ENCODE assay signal across 24 cellular contexts in genomic region chr3:197595470-197596185, GRCh38. TPM values are rescaled to one million over a fixed set of nuclear protein-coding genes. Genes with fewer than 3 reads are reported as not detected.
DNase-seq lines count a peak whose midpoint lies in the region; ATAC-seq and TF ChIP-seq lines count a peak whose summit lies in the region.
"Had no signal": no experiment of that assay in that cellular context is flagged by ENCODE, and none has a peak within 500 bp of the region (broad histone marks: within the 10 kb centered on the region; RNA-seq: fewer than 3 reads in every experiment).

No MANE protein-coding gene starts in this region.

- H4K20me1 ChIP-seq in Karpas-422 (ENCODE audit: insufficient read depth, low read depth, low read length) = no peaks in the 10 kb centered on the region

- intact Hi-C loops in heart left ventricle (cut with DNase I) = loop anchor here in 2 of 10 donors (5.0 to 10.0 kb wide), 2 partner anchors 69 to 72 kb away; no protein-coding TSS in a partner anchor

- H3K36me3 ChIP-seq in BJ (ENCODE audit: control insufficient read depth, insufficient read depth, low read length) = no peaks in the 10 kb centered on the region
- H3K36me3 ChIP-seq in Karpas-422 (ENCODE audit: insufficient read depth, low read length) = no peaks in the 10 kb centered on the region
- H3K36me3 ChIP-seq in heart left ventricle = peaks cover 0 to 4% (median 0%) of the 10 kb centered on the region in 9 donors
- H3K36me3 ChIP-seq: brain microvascular endothelial cell, colonic mucosa, MG63 had no signal

- H3K27ac ChIP-seq in Karpas-422 (ENCODE audit: low read length) (no peak overlapping the region), heart left ventricle (no peak overlapping the region)
- H3K27ac ChIP-seq: brain microvascular endothelial cell, colonic mucosa, tibial nerve had no signal

- H3K9ac ChIP-seq in Karpas-422 (ENCODE audit: low read length) = no peak overlapping the region

- H3K27me3 ChIP-seq in BJ (ENCODE audit: control insufficient read depth, insufficient read depth, low read length) (no peaks in the 10 kb centered on the region), Karpas-422 (ENCODE audit: low read length) (no peaks in the 10 kb centered on the region), heart left ventricle (peaks cover 0 to 16% (median 0%) of the 10 kb centered on the region in 9 donors)
- H3K27me3 ChIP-seq: brain microvascular endothelial cell, colonic mucosa, MG63, tibial nerve had no signal

- H3K4me2 ChIP-seq in Karpas-422 (ENCODE audit: low read depth, low read length, poor library complexity, severe bottlenecking) = no peak overlapping the region

- H3K4me3 ChIP-seq in BJ (ENCODE audit: low read depth, low read length) (no peak overlapping the region), fibroblast of the aortic adventitia (ENCODE audit: low read depth, low read length) (no peak overlapping the region), Karpas-422 (ENCODE audit: low read length) (no peak overlapping the region), heart left ventricle (no peak overlapping the region)
- H3K4me3 ChIP-seq: colonic mucosa, MG63, tibial nerve had no signal

- H3K9me3 ChIP-seq in Karpas-422 (ENCODE audit: low read length) (no peaks in the 10 kb centered on the region), heart left ventricle (no peaks in the 10 kb centered on the region)
- H3K9me3 ChIP-seq: colonic mucosa, MG63, tibial nerve had no signal

- TF ChIP-seq CTCF in BJ (IDR thresholded peaks at IDR 0.05; ENCODE audit: insufficient read depth, low read depth, low read length) = no peak
- no peak for TF ChIP-seq CTCF in fibroblast of the aortic adventitia (IDR thresholded peaks at IDR 0.05; ENCODE audit: insufficient read depth, low read length)
- TF ChIP-seq CTCF in heart left ventricle (IDR thresholded peaks at IDR 0.05) = no peak

- ATAC-seq in heart left ventricle = no peak
- ATAC-seq: activated CD8-positive, alpha-beta memory T cell treated with anti-CD3 and anti-CD28 coated beads, Interleukin-2, amount 10 ng/mL, durations not matched to agents 7 days and 5 days; PC-3 had no signal

- H3K79me2 ChIP-seq in Karpas-422 (ENCODE audit: low read length) = no peaks in the 10 kb centered on the region

- no peaks in the 10 kb centered on the region for H3K9me2 ChIP-seq in Karpas-422 (replicated peaks; ENCODE audit: insufficient read depth, low read length)

- in situ Hi-C loops in G401 (cut with HindIII; ENCODE audit: low sequenced_read_pairs) = loop anchor here (10.0 kb wide), 1 partner anchor 81 kb away; no protein-coding TSS in a partner anchor

- DNase-seq in BJ (ENCODE audit: low read depth) (peak; percentile 13), G401 (ENCODE audit: low spot score) (peak; percentile 96), NCI-H69 (lab: John Stamatoyannopoulos, UW) (peak; percentile 31), fibroblast of the aortic adventitia (ENCODE audit: low read depth) (peak; percentile 9), NCI-H345 (lab: John Stamatoyannopoulos, UW) (no peak), Karpas-422 (no peak), MV-4-11 (lab: John Stamatoyannopoulos, UW) (no peak), heart left ventricle (no peak)
- DNase-seq: activated CD4-positive, alpha-beta T cell treated with anti-CD3 and anti-CD28 coated beads for 4 hours; activated CD8-positive, alpha-beta memory T cell treated with anti-CD3 and anti-CD28 coated beads, Interleukin-2, amount 10 ng/mL, durations not matched to agents 7 days and 5 days; brain microvascular endothelial cell; CD4-positive, alpha-beta memory T cell; colonic mucosa; DND-41; H9; mammary epithelial cell; MG63; NCI-H1436; NCI-H2227 treated with DMSO at 0.1 percent for 48 hours; PC-3; SHP77; stimulated activated CD4-positive, alpha-beta T cell treated with anti-CD3 and anti-CD28 coated beads, Interleukin-12 subunit alpha, Interleukin-12 subunit beta, amount 100 ng/mL, for 4 hours; stimulated activated CD4-positive, alpha-beta T cell treated with anti-CD3 and anti-CD28 coated beads, Interleukin-4, amount 100 ng/mL, for 4 hours had no signal

- H2AFZ ChIP-seq in Karpas-422 (ENCODE audit: low read length) = no peak overlapping the region

- CTCF ChIA-PET in BJ (lab: Yijun Ruan, JAX) = interaction anchor here (0.6 to 1.2 kb wide), 2 partner anchors 10 to 349 kb away, joined by 3 read pairs; no protein-coding TSS in a partner anchor

- TF ChIP-seq POLR2A in heart left ventricle (IDR thresholded peaks at IDR 0.05) = no peak

- peaks cover 31% of the 10 kb centered on the region for H3K4me1 ChIP-seq in Karpas-422 (ENCODE audit: low read length)
- peaks cover 0 to 13% (median 6%) of the 10 kb centered on the region in 12 donors for H3K4me1 ChIP-seq in heart left ventricle

- WGBS in heart left ventricle, 4 donors = 63 to 70% (median 64%) methylated on average over 12 of the region's 12 CpGs

- POLR2A ChIA-PET in BJ (lab: Charles Lee) = no interaction called here

RNA-seq across cellular contexts. Expression of gene BDH1, which starts 39.9 kb away (rescaled TPM):
- polyA plus RNA-seq in BJ (2011; rRNA removed) (3.8 and 6.5 TPM in 2 replicates), heart left ventricle (10 to 100 TPM; 19.5 to 91.9 TPM)
- polyA minus RNA-seq in BJ (2011; rRNA and poly(A)+ RNA removed) = 3.7 and 3.8 TPM in 2 replicates
- total RNA-seq in G401 (2014; rRNA removed; shearing (Covaris generic)) = 0.31 TPM in 1 of 2 replicates, not detected in the other
- total RNA-seq in fibroblast of the aortic adventitia (ENCODE audit: low replicate concordance) (0.49 and 0.99 TPM in 2 replicates), heart left ventricle (100 to 1,000 TPM in 3 of 9 donors, 10 to 100 TPM in 6; 28.5 to 114 (median 72.3) TPM)
- 80.5 and 111 TPM in 2 replicates for total RNA-seq in Karpas-422 (2014; rRNA removed; shearing (Covaris generic); ENCODE audit: low replicate concordance)

Comparison
In these comparisons a context has a peak if more than half of its experiments do, and no peak if none do; other contexts are left out.
1. DNase-seq: peak in BJ (single experiment), G401 (single experiment), NCI-H69 (single experiment) and fibroblast of the aortic adventitia (single experiment); none in NCI-H345 (single experiment), Karpas-422 (single experiment), MV-4-11 (single experiment) and heart left ventricle (0 of 5).
2. RNA of gene BDH1, which starts 39.9 kb away (total RNA-seq): 80.5 to 111 TPM in Karpas-422 and 28.5 to 114 TPM in heart left ventricle; 0.49 to 0.99 TPM in fibroblast of the aortic adventitia and 0.31 TPM in G401; every median in the first group is over 10 times any median in the second.